In genomic region chr10:80081801-80082750, GRCh38 we compare ENCODE assay signal across 22 cellular contexts. TPM values are rescaled to one million over a fixed set of nuclear protein-coding genes. Genes with fewer than 3 reads are reported as not detected.
DNase-seq lines count a peak whose midpoint lies in the region; ATAC-seq, FAIRE-seq and TF ChIP-seq lines count a peak whose summit lies in the region.
"Had no signal": no experiment of that assay in that cellular context is flagged by ENCODE, and none has a peak within 500 bp of the region (broad histone marks: within the 10 kb centered on the region; RNA-seq: fewer than 3 reads in every experiment).

No MANE protein-coding gene starts in this region.

- H3K27me3 ChIP-seq in HepG2 (ENCODE audit: control insufficient read depth in 1 of 2, insufficient read depth in 2 of 2, low read length in 2 of 2) (no peaks in the 10 kb centered on the region; a peak in 1 of 5 replicates), right lobe of liver (no peaks in the 10 kb centered on the region), bronchial epithelial cell (ENCODE audit: control insufficient read depth, insufficient read depth, low read length) (no peaks in the 10 kb centered on the region)
- H3K27me3 ChIP-seq: ascending aorta had no signal

- no peaks in the 10 kb centered on the region for H3K9me3 ChIP-seq in HepG2 (ENCODE audit: low read length)
- no peaks in the 10 kb centered on the region for H3K9me3 ChIP-seq in right lobe of liver
- H3K9me3 ChIP-seq: ascending aorta had no signal

- H3K4me2 ChIP-seq in HepG2 (ENCODE audit: low read depth, low read length): peak overlapping the region; percentile 30; the same call in 1 of the 2 replicates
- H3K4me2 ChIP-seq: KMS-11 had no signal

- in situ Hi-C loops in HepG2 (cut with HindIII; ENCODE audit: extremely low pct_ligation_motif_present, low pct_unique_long_range_greater_than_20kb): no loop called here

- TF ChIP-seq CTCF in HepG2 (CRISPR knock-in tag; IDR thresholded peaks at IDR 0.05): no peak
- no peak for TF ChIP-seq CTCF in right lobe of liver (IDR thresholded peaks at IDR 0.05)
- TF ChIP-seq CTCF in bronchial epithelial cell (IDR thresholded peaks at IDR 0.05; ENCODE audit: insufficient read depth, low read length, severe bottlenecking): no peak

- peak; percentile 42 for FAIRE-seq in HepG2 (lab: Jason Lieb, UNC)
- no peak for FAIRE-seq in bronchial epithelial cell (lab: Jason Lieb, UNC)
- FAIRE-seq: frontal cortex, GM12891 had no signal

- no peak overlapping the region for H3K9ac ChIP-seq in HepG2 (ENCODE audit: insufficient read depth, low read depth, low read length)
- H3K9ac ChIP-seq: KMS-11 had no signal

- H3K36me3 ChIP-seq in HepG2 (replicated peaks in 1 of 2; ENCODE audit: control insufficient read depth in 1 of 2, insufficient read depth in 2 of 2, low read length in 2 of 2): peaks cover 0 to 5% of the 10 kb centered on the region in 2 experiments; a peak in 1 of 5 replicates
- no peaks in the 10 kb centered on the region for H3K36me3 ChIP-seq in right lobe of liver
- H3K36me3 ChIP-seq in bronchial epithelial cell (ENCODE audit: control insufficient read depth, insufficient read depth, low read length): peaks cover 6% of the 10 kb centered on the region

- no TSS peak for BruUV-seq in HepG2 (replicated peaks; lab: Mats Ljungman, UMichigan)

- no peaks in the 10 kb centered on the region for H4K20me1 ChIP-seq in HepG2 (ENCODE audit: insufficient read depth, low read length)

- H3K27ac ChIP-seq in HepG2 (ENCODE audit: extremely low read length, insufficient read depth, low read length): peak overlapping the region; percentile 49
- no peak overlapping the region for H3K27ac ChIP-seq in right lobe of liver
- H3K27ac ChIP-seq: ascending aorta, C4-2B, KMS-11 had no signal

- ATAC-seq in HepG2 (peak; percentile 6; the same call in 2 of the 3 replicates), right lobe of liver (no peak), GM18873 (IDR thresholded peaks at IDR 0.05; ENCODE audit: low FRiP score, unreplicated experiment) (no peak)
- ATAC-seq: Right ventricle myocardium inferior had no signal

- H2AFZ ChIP-seq in HepG2 (ENCODE audit: low read length): no peak overlapping the region

- TF ChIP-seq POLR2A in HepG2 (IDR thresholded peaks at IDR 0.05; ENCODE audit: insufficient read depth in 1 of 2, low read depth in 2 of 2, low read length in 2 of 2) (no peak), right lobe of liver (IDR thresholded peaks at IDR 0.05) (no peak)

- peaks cover 40% of the 10 kb centered on the region for H3K4me1 ChIP-seq in HepG2 (ENCODE audit: insufficient read depth, low read length)
- H3K4me1 ChIP-seq in right lobe of liver: peaks cover 0 to 7% (median 4%) of the 10 kb centered on the region in 4 donors

- TF ChIP-seq EP300 in HepG2 (IDR thresholded peaks at IDR 0.05; ENCODE audit: low read depth in 2 of 2, low read length in 2 of 2): peak in 1 of 2 experiments; percentile 54; a peak in 1 of 4 replicates
- no peak; the same call in 1 of the 2 replicates for TF ChIP-seq EP300 in HepG2 (CRISPR knock-in tag; IDR thresholded peaks at IDR 0.05; ENCODE audit: borderline replicate concordance)

- H3K4me3 ChIP-seq in HepG2 (replicated peaks in 1 of 3; ENCODE audit: insufficient read depth in 1 of 3, low read depth in 2 of 3, low read length in 3 of 3): no peak overlapping the region
- no peak overlapping the region for H3K4me3 ChIP-seq in right lobe of liver
- H3K4me3 ChIP-seq in bronchial epithelial cell (ENCODE audit: low read depth, low read length): no peak overlapping the region
- H3K4me3 ChIP-seq: ascending aorta had no signal

- WGBS in HepG2 (ENCODE audit: low lambda C conversion rate): 16% methylated on average over 5 of the region's 5 CpGs
- WGBS in right lobe of liver (ENCODE audit: insufficient coverage, low coverage, low lambda C conversion rate, missing lambda C conversion rate): 40% methylated on average over 5 of the region's 5 CpGs

- DNase-seq in HepG2 (ENCODE audit: low spot score) (peak; percentile 87), right lobe of liver (no peak), bronchial epithelial cell (ENCODE audit: low read depth) (peak; percentile 94), iris pigment epithelial cell (ENCODE audit: low read depth) (peak; percentile 70), NCI-H2227 treated with DMSO at 0.1 percent for 48 hours (lab: John Stamatoyannopoulos, UW) (no peak), GDM1 (lab: John Stamatoyannopoulos, UW) (no peak), foreskin melanocyte (no peak)
- DNase-seq: activated CD4-positive, alpha-beta T cell treated with anti-CD3 and anti-CD28 coated beads, Interleukin-2, amount 10 ng/mL, durations not matched to agents 24 days and 14 days; activated naive CD4-positive, alpha-beta T cell treated with anti-CD3 and anti-CD28 coated beads, Interleukin-2, amount 10 ng/mL, durations not matched to agents 7 days and 5 days; cerebellar nuclear complex; DMS 273 treated with DMSO at 0.1 percent for 48 hours; NCI-H1105; NCI-H2081; NCI-H510A; SW 1271 had no signal

- intact Hi-C loops in HepG2 (cut with micrococcal nuclease; ENCODE audit: unreplicated experiment): no loop called here
- intact Hi-C loops in right lobe of liver (cut with DNase I): no loop called here

- no peak for TF ChIP-seq RAD21 in HepG2 (CRISPR knock-in tag; IDR thresholded peaks at IDR 0.05)

- POLR2A ChIA-PET in HepG2 (lab: Yijun Ruan, JAX): interaction anchor here (0.6 to 1.2 kb wide), 4 partner anchors 9 to 207 kb away, joined by 3 to 4 read pairs (median 3); partner anchors contain the start of gene MAT1A

- CTCF ChIA-PET in HepG2 (lab: Yijun Ruan, JAX; ENCODE audit: low intra/inter-chr PET ratio, low total read pairs): no interaction called here

- peaks cover 5% of the 10 kb centered on the region for H3K79me2 ChIP-seq in HepG2 (ENCODE audit: insufficient read depth, low read length)

TF ChIP-seq in HepG2, 621 proteins besides CTCF, POLR2A, EP300 and RAD21 (continues in another document):
- no peak for TF ChIP-seq ZFP36 (IDR thresholded peaks at IDR 0.05; ENCODE audit: borderline replicate concordance, low read depth, low read length, partially characterized antibody)
- TF ChIP-seq SAP130 (CRISPR knock-in tag; IDR thresholded peaks at IDR 0.05; ENCODE audit: low read depth): peak; percentile 24; the same call in 1 of the 2 replicates
- 0 out of 2 replicates have a peak, but pooled peaks have one; percentile 30 for TF ChIP-seq ISL2 (CRISPR knock-in tag; IDR thresholded peaks at IDR 0.05)
- 0 out of 2 replicates have a peak, but pooled peaks have one; percentile 7 for TF ChIP-seq RXRB (CRISPR knock-in tag; IDR thresholded peaks at IDR 0.05; ENCODE audit: borderline replicate concordance)

RNA-seq across cellular contexts. Expression of gene TMEM254, which starts 3.6 kb away (rescaled TPM):
- total RNA-seq in HepG2 (2016; rRNA removed; fragmentation: Illumina TruSeq; extraction: Trizol) (8.4 and 11.2 TPM in 2 replicates), right lobe of liver (10 to 100 TPM; 18.1 to 33.7 (median 30.8) TPM), bronchial epithelial cell (7.1 and 21.1 TPM in 2 replicates)
- total RNA-seq in HepG2 (2016; cell fraction: cytosol; rRNA removed; fragmentation: Illumina TruSeq; extraction: Trizol; ENCODE audit: low read depth): 1.9 and 3.5 TPM in 2 replicates
- total RNA-seq in HepG2 (2016; cell fraction: insoluble cytoplasmic fraction; rRNA removed; fragmentation: Illumina TruSeq; extraction: Trizol): 9.0 and 11.1 TPM in 2 replicates
- total RNA-seq in HepG2 (2016; cell fraction: membrane; rRNA removed; fragmentation: Illumina TruSeq; extraction: Trizol): 5.3 and 8.2 TPM in 2 replicates
- total RNA-seq in HepG2 (2016; cell fraction: nucleus; rRNA removed; fragmentation: Illumina TruSeq; extraction: Trizol): 11.5 and 12.9 TPM in 2 replicates
- polyA plus RNA-seq in HepG2 (2011; rRNA removed): 30.7 and 39.0 TPM in 2 replicates
- 29.5 and 30.9 TPM in 2 replicates for polyA plus RNA-seq in HepG2 (2011; cell fraction: cytosol; rRNA removed)
- polyA plus RNA-seq in HepG2 (2011; cell fraction: nucleus; rRNA removed): 13.9 and 15.1 TPM in 2 replicates
- polyA plus RNA-seq in HepG2 (2012): 11.6 and 17.3 TPM in 2 replicates
- 3.6 and 5.2 TPM in 2 replicates for polyA plus RNA-seq in HepG2 (2016; cell fraction: cytosol; fragmentation: Illumina TruSeq; extraction: Trizol; ENCODE audit: low read depth)
- polyA plus RNA-seq in HepG2 (2016; cell fraction: insoluble cytoplasmic fraction; fragmentation: Illumina TruSeq; extraction: Trizol; ENCODE audit: low read depth): 15.9 and 17.4 TPM in 2 replicates
- 8.0 and 8.5 TPM in 2 replicates for polyA plus RNA-seq in HepG2 (2016; cell fraction: membrane; fragmentation: Illumina TruSeq; extraction: Trizol; ENCODE audit: low read depth)
- polyA plus RNA-seq in HepG2 (2016; cell fraction: nucleus; fragmentation: Illumina TruSeq; extraction: Trizol; ENCODE audit: insufficient read depth, low read depth): 28.7 and 29.3 TPM in 2 replicates
- polyA minus RNA-seq in HepG2 (2011; rRNA and poly(A)+ RNA removed; ENCODE audit: low replicate concordance): 19.7 and 51.1 TPM in 2 replicates
- polyA minus RNA-seq in HepG2 (2011; cell fraction: cytosol; rRNA and poly(A)+ RNA removed): 10.8 and 10.9 TPM in 2 replicates
- 9.6 and 13.9 TPM in 2 replicates for polyA minus RNA-seq in HepG2 (2011; cell fraction: nucleus; rRNA and poly(A)+ RNA removed)

RNA-seq across cellular contexts. Expression of gene PLAC9, which starts 50.5 kb away (rescaled TPM):
- total RNA-seq in HepG2 (2016; rRNA removed; fragmentation: Illumina TruSeq; extraction: Trizol): not detected in 2 replicates
- not detected in 2 replicates for total RNA-seq in HepG2 (2016; cell fraction: cytosol; rRNA removed; fragmentation: Illumina TruSeq; extraction: Trizol; ENCODE audit: low read depth)
- total RNA-seq in HepG2 (2016; cell fraction: insoluble cytoplasmic fraction; rRNA removed; fragmentation: Illumina TruSeq; extraction: Trizol): not detected in 2 replicates
- not detected in 2 replicates for total RNA-seq in HepG2 (2016; cell fraction: membrane; rRNA removed; fragmentation: Illumina TruSeq; extraction: Trizol)
- not detected in 2 replicates for total RNA-seq in HepG2 (2016; cell fraction: nucleus; rRNA removed; fragmentation: Illumina TruSeq; extraction: Trizol)
- polyA plus RNA-seq in HepG2 (2011; rRNA removed): not detected in 2 replicates
- not detected in 2 replicates for polyA plus RNA-seq in HepG2 (2011; cell fraction: cytosol; rRNA removed)
- not detected in 2 replicates for polyA plus RNA-seq in HepG2 (2011; cell fraction: nucleus; rRNA removed)
- not detected in 2 replicates for polyA plus RNA-seq in HepG2 (2012)
- not detected in 2 replicates for polyA plus RNA-seq in HepG2 (2016; cell fraction: cytosol; fragmentation: Illumina TruSeq; extraction: Trizol; ENCODE audit: low read depth)
- polyA plus RNA-seq in HepG2 (2016; cell fraction: insoluble cytoplasmic fraction; fragmentation: Illumina TruSeq; extraction: Trizol; ENCODE audit: low read depth): not detected in 2 replicates
- not detected in 2 replicates for polyA plus RNA-seq in HepG2 (2016; cell fraction: membrane; fragmentation: Illumina TruSeq; extraction: Trizol; ENCODE audit: low read depth)
- polyA plus RNA-seq in HepG2 (2016; cell fraction: nucleus; fragmentation: Illumina TruSeq; extraction: Trizol; ENCODE audit: insufficient read depth, low read depth): not detected in 2 replicates
- not detected in 2 replicates for polyA minus RNA-seq in HepG2 (2011; rRNA and poly(A)+ RNA removed; ENCODE audit: low replicate concordance)
- polyA minus RNA-seq in HepG2 (2011; cell fraction: cytosol; rRNA and poly(A)+ RNA removed): not detected in 2 replicates
- not detected in 2 replicates for polyA minus RNA-seq in HepG2 (2011; cell fraction: nucleus; rRNA and poly(A)+ RNA removed)
- total RNA-seq in right lobe of liver: 1 to 10 TPM in 4 of 6 experiments, under 1 TPM in 1, not detected in 1; 0.78 to 3.9 (median 2.2) TPM
- total RNA-seq in bronchial epithelial cell: 0.13 TPM in 1 of 2 replicates, not detected in the other
- total RNA-seq: activated CD4-positive, alpha-beta T cell treated with anti-CD3 and anti-CD28 coated beads, Interleukin-2, amount 10 ng/mL, durations not matched to agents 24 days and 14 days had no signal

Comparison
In these comparisons a context has a peak if more than half of its experiments do, and no peak if none do; other contexts are left out.
1. DNase-seq: peak in HepG2 (single experiment), bronchial epithelial cell (single experiment) and iris pigment epithelial cell (single experiment); none in right lobe of liver (0 of 3), NCI-H2227 treated with DMSO at 0.1 percent for 48 hours (single experiment), GDM1 (single experiment) and foreskin melanocyte (single experiment).